23 cellular contexts compared by ENCODE assay signal in genomic region chr4:138225477-138225876, GRCh38. TPM values are rescaled to one million over a fixed set of nuclear protein-coding genes. Genes with fewer than 3 reads are reported as not detected.
A peak's percentile ranks its signal among the peaks of the same experiment; 100 is the strongest.
DNase-seq lines count a peak whose midpoint lies in the region; ATAC-seq and TF ChIP-seq lines count a peak whose summit lies in the region.
"Had no signal": no experiment of that assay in that cellular context is flagged by ENCODE, and none has a peak within 500 bp of the region (broad histone marks: within the 10 kb centered on the region; RNA-seq: fewer than 3 reads in every experiment).

No MANE protein-coding gene starts in this region.

- DNase-seq in GM03348 (ENCODE audit: low spot score) (peak; percentile 9), NCI-H69 (lab: John Stamatoyannopoulos, UW) (peak; percentile 43), osteoblast (ENCODE audit: insufficient read length, low spot score, missing footprints) (no peak), medulla oblongata (ENCODE audit: extremely low spot score) (no peak)
- no peak for DNase-seq in activated naive CD8-positive, alpha-beta T cell treated with anti-CD3 and anti-CD28 coated beads for 36 hours
- DNase-seq in activated CD4-positive, alpha-beta T cell treated with anti-CD3 and anti-CD28 coated beads for 48 hours: no peak
- DNase-seq: activated CD4-positive, CD25-positive, alpha-beta regulatory T cell; activated CD8-positive, alpha-beta T cell treated with anti-CD3 and anti-CD28 coated beads, Interleukin-2, amount 10 ng/mL, durations not matched to agents 7 days and 5 days; activated naive CD4-positive, alpha-beta T cell treated with anti-CD3 and anti-CD28 coated beads, Interleukin-2, amount 50 U/mL, for 16 hours; activated T-cell treated with anti-CD3 and anti-CD28 coated beads, Interleukin-2, amount 50 U/mL, for 4 hours; BE2C; gastrocnemius medialis; kidney; NCI-H1436; sigmoid colon; stimulated activated CD4-positive, alpha-beta T cell treated with anti-CD3 and anti-CD28 coated beads, Interleukin-1b, Interleukin-23, amount 100 ng/mL, for 48 hours; trophoblast cell had no signal

- H3K4me1 Mint-ChIP-seq in dendritic cell treated with granulocyte-macrophage colony-stimulating factor and Interleukin-4, amounts not matched to agents 40 ng/mL and 50 ng/mL, for 4 days (ENCODE audit: low read depth): peaks cover 33% of the 10 kb centered on the region
- H3K4me1 Mint-ChIP-seq in activated naive CD8-positive, alpha-beta T cell treated with anti-CD3 and anti-CD28 coated beads for 36 hours: no peaks in the 10 kb centered on the region

- H2AFZ ChIP-seq in osteoblast (ENCODE audit: low read length): peak overlapping the region; percentile 66
- H2AFZ ChIP-seq: parathyroid adenoma had no signal

- intact Hi-C loops in dendritic cell treated with granulocyte-macrophage colony-stimulating factor and Interleukin-4, amounts not matched to agents 40 ng/mL and 50 ng/mL, for 4 days (cut with micrococcal nuclease): no loop called here

- H3K9me3 Mint-ChIP-seq in dendritic cell treated with granulocyte-macrophage colony-stimulating factor and Interleukin-4, amounts not matched to agents 40 ng/mL and 50 ng/mL, for 4 days: no peaks in the 10 kb centered on the region
- no peaks in the 10 kb centered on the region for H3K9me3 Mint-ChIP-seq in activated naive CD8-positive, alpha-beta T cell treated with anti-CD3 and anti-CD28 coated beads for 36 hours
- H3K9me3 Mint-ChIP-seq: activated T-cell treated with anti-CD3 and anti-CD28 coated beads, Interleukin-2, amount 50 U/mL, for 4 hours; stimulated activated naive CD8-positive, alpha-beta T cell treated with anti-CD3 and anti-CD28 coated beads, Interleukin-15, Interleukin-2, amounts not matched to agents 100 ng/mL and 50 ng/mL, for 24 hours; T-helper 2 cell treated with Interferon-gamma antibody and Interleukin-4, amounts not matched to agents 5 μg/mL and 100 μg/mL, for 36 hours had no signal

- peak overlapping the region; percentile 28 for H3K4me3 ChIP-seq in osteoblast (ENCODE audit: insufficient read depth, low read length)
- H3K4me3 ChIP-seq: coronary artery, gastrocnemius medialis, sigmoid colon had no signal

- peaks cover 18% of the 10 kb centered on the region for H3K36me3 Mint-ChIP-seq in dendritic cell treated with granulocyte-macrophage colony-stimulating factor and Interleukin-4, amounts not matched to agents 40 ng/mL and 50 ng/mL, for 4 days (ENCODE audit: low read depth)
- H3K36me3 Mint-ChIP-seq in activated naive CD8-positive, alpha-beta T cell treated with anti-CD3 and anti-CD28 coated beads for 36 hours: no peaks in the 10 kb centered on the region

- H3K4me3 Mint-ChIP-seq in dendritic cell treated with granulocyte-macrophage colony-stimulating factor and Interleukin-4, amounts not matched to agents 40 ng/mL and 50 ng/mL, for 4 days: no peak overlapping the region
- no peak overlapping the region for H3K4me3 Mint-ChIP-seq in activated naive CD8-positive, alpha-beta T cell treated with anti-CD3 and anti-CD28 coated beads for 36 hours
- H3K4me3 Mint-ChIP-seq: activated CD8-positive, alpha-beta T cell treated with anti-CD3 and anti-CD28 coated beads, Interleukin-2, amount 10 ng/mL, durations not matched to agents 7 days and 5 days; activated T-cell treated with anti-CD3 and anti-CD28 coated beads, Interleukin-2, amount 50 U/mL, for 4 hours; stimulated activated naive CD8-positive, alpha-beta T cell treated with anti-CD3 and anti-CD28 coated beads, Interleukin-15, Interleukin-2, amounts not matched to agents 100 ng/mL and 50 ng/mL, for 24 hours; T-helper 2 cell treated with Interferon-gamma antibody and Interleukin-4, amounts not matched to agents 5 μg/mL and 100 μg/mL, for 36 hours had no signal

- no peak for ATAC-seq in HG02884 (IDR thresholded peaks at IDR 0.05; ENCODE audit: unreplicated experiment)
- ATAC-seq: activated CD8-positive, alpha-beta T cell treated with anti-CD3 and anti-CD28 coated beads, Interleukin-2, amount 10 ng/mL, durations not matched to agents 7 days and 5 days; activated T-cell treated with anti-CD3 and anti-CD28 coated beads, Interleukin-2, amount 50 U/mL, for 4 hours; gastrocnemius medialis had no signal

- H3K27me3 Mint-ChIP-seq in dendritic cell treated with granulocyte-macrophage colony-stimulating factor and Interleukin-4, amounts not matched to agents 40 ng/mL and 50 ng/mL, for 4 days: no peaks in the 10 kb centered on the region
- H3K27me3 Mint-ChIP-seq in activated naive CD8-positive, alpha-beta T cell treated with anti-CD3 and anti-CD28 coated beads for 36 hours: peaks cover 7% of the 10 kb centered on the region

- peak overlapping the region; percentile 60 for H3K4me2 ChIP-seq in osteoblast (ENCODE audit: insufficient read depth, low read length)

- H3K36me3 ChIP-seq in osteoblast (ENCODE audit: insufficient read depth, low read length): no peaks in the 10 kb centered on the region
- H3K36me3 ChIP-seq: BE2C, gastrocnemius medialis, sigmoid colon had no signal

- H3K9me3 ChIP-seq in osteoblast (ENCODE audit: low read depth, low read length): no peaks in the 10 kb centered on the region
- H3K9me3 ChIP-seq: BE2C, gastrocnemius medialis, sigmoid colon had no signal

- no peaks in the 10 kb centered on the region for H3K27me3 ChIP-seq in osteoblast (ENCODE audit: insufficient read depth, low read length)
- H3K27me3 ChIP-seq: BE2C, gastrocnemius medialis, sigmoid colon had no signal

- H3K27ac ChIP-seq in osteoblast (ENCODE audit: low read depth, low read length): peak overlapping the region; percentile 24
- H3K27ac ChIP-seq: coronary artery, gastrocnemius medialis, parathyroid adenoma, sigmoid colon had no signal

- H4K20me1 ChIP-seq in osteoblast (ENCODE audit: insufficient read depth, low read length): no peaks in the 10 kb centered on the region

- no peaks in the 10 kb centered on the region for H3K79me2 ChIP-seq in osteoblast (ENCODE audit: insufficient read depth, low read length)
- H3K79me2 ChIP-seq: parathyroid adenoma had no signal

- TF ChIP-seq CTCF in osteoblast (IDR thresholded peaks at IDR 0.05; ENCODE audit: extremely low read depth, low read depth, low read length): no peak

- H3K4me1 ChIP-seq in osteoblast (ENCODE audit: insufficient read depth, low read length): peaks cover 17% of the 10 kb centered on the region
- H3K4me1 ChIP-seq: BE2C, gastrocnemius medialis, parathyroid adenoma had no signal

- H3K27ac Mint-ChIP-seq in dendritic cell treated with granulocyte-macrophage colony-stimulating factor and Interleukin-4, amounts not matched to agents 40 ng/mL and 50 ng/mL, for 4 days: peak overlapping the region; percentile 80
- no peak overlapping the region for H3K27ac Mint-ChIP-seq in activated naive CD8-positive, alpha-beta T cell treated with anti-CD3 and anti-CD28 coated beads for 36 hours
- H3K27ac Mint-ChIP-seq: activated CD8-positive, alpha-beta T cell treated with anti-CD3 and anti-CD28 coated beads, Interleukin-2, amount 10 ng/mL, durations not matched to agents 7 days and 5 days; stimulated activated naive CD8-positive, alpha-beta T cell treated with anti-CD3 and anti-CD28 coated beads, Interleukin-15, Interleukin-2, amounts not matched to agents 100 ng/mL and 50 ng/mL, for 24 hours; T-helper 2 cell treated with Interferon-gamma antibody and Interleukin-4, amounts not matched to agents 5 μg/mL and 100 μg/mL, for 36 hours had no signal

RNA-seq across cellular contexts. Expression of gene SLC7A11, which starts 16.7 kb away (rescaled TPM):
- total RNA-seq in osteoblast: 46.3 and 55.7 TPM in 2 replicates
- total RNA-seq in activated naive CD8-positive, alpha-beta T cell treated with anti-CD3 and anti-CD28 coated beads for 36 hours: 1 to 10 TPM; 5.2 to 5.3 TPM

Comparison
In these comparisons a context has a peak if more than half of its experiments do, and no peak if none do; other contexts are left out.
1. DNase-seq: peak in GM03348 (single experiment) and NCI-H69 (single experiment); none in osteoblast (single experiment), activated naive CD8-positive, alpha-beta T cell treated with anti-CD3 and anti-CD28 coated beads for 36 hours (single experiment), medulla oblongata (single experiment) and activated CD4-positive, alpha-beta T cell treated with anti-CD3 and anti-CD28 coated beads for 48 hours (single experiment).